Comparison of ENCODE assay signal across 10 cellular contexts in genomic region chr20:10675456-10675848, GRCh38. TPM values are rescaled to one million over a fixed set of nuclear protein-coding genes. Genes with fewer than 3 reads are reported as not detected.
A peak's percentile ranks its signal among the peaks of the same experiment; 100 is the strongest.
DNase-seq lines count a peak whose midpoint lies in the region; ATAC-seq and TF ChIP-seq lines count a peak whose summit lies in the region.
"Had no signal": no experiment of that assay in that cellular context is flagged by ENCODE, and none has a peak within 500 bp of the region (broad histone marks: within the 10 kb centered on the region; RNA-seq: fewer than 3 reads in every experiment).

No MANE protein-coding gene starts in this region.

- H3K27me3 ChIP-seq in BLaER1 treated with 17β-estradiol and CSF1 and Interleukin-3, amounts not matched to agents 10 nM and 100 nM: peaks cover 3 to 49% (median 41%) of the 10 kb centered on the region in 11 experiments; a peak in 19 of 22 replicates
- H3K27me3 ChIP-seq in ectodermal cell (ENCODE audit: control insufficient read depth, insufficient read depth, low read length, poor library complexity, severe bottlenecking) (no peaks in the 10 kb centered on the region), neural progenitor cell (no peaks in the 10 kb centered on the region)

- H3K36me3 Mint-ChIP-seq in neural progenitor cell: peaks cover 15% of the 10 kb centered on the region

- no peak overlapping the region for H2AFZ ChIP-seq in neural progenitor cell (replicated peaks)

- H3K27me3 Mint-ChIP-seq in neural progenitor cell (ENCODE audit: insufficient read depth, low read depth): peaks cover 3% of the 10 kb centered on the region

- TF ChIP-seq POLR2A in NB4 (IDR thresholded peaks at IDR 0.05; ENCODE audit: extremely low read depth, insufficient read length): no peak

- H3K9ac ChIP-seq in BLaER1 treated with 17β-estradiol and CSF1 and Interleukin-3, amounts not matched to agents 10 nM and 100 nM: no peak overlapping the region
- H3K9ac ChIP-seq in neural progenitor cell: no peak overlapping the region

- peaks cover 19% of the 10 kb centered on the region for H3K4me1 Mint-ChIP-seq in neural progenitor cell

- peaks cover 0 to 15% (median 6%) of the 10 kb centered on the region in 11 experiments; a peak in 13 of 22 replicates for H4K20me1 ChIP-seq in BLaER1 treated with 17β-estradiol and CSF1 and Interleukin-3, amounts not matched to agents 10 nM and 100 nM
- H4K20me1 ChIP-seq in neural progenitor cell (ENCODE audit: low read depth): peaks cover 28% of the 10 kb centered on the region

- DNase-seq in NB4 (ENCODE audit: low read depth) (no peak), neural progenitor cell (ENCODE audit: low spot score) (no peak), mucosa of descending colon (no peak), NCI-H187 treated with DMSO at 0.1 percent for 48 hours (lab: John Stamatoyannopoulos, UW) (no peak), dermis blood vessel endothelial cell (no peak)
- no peak for DNase-seq in effector CD4-positive, alpha-beta T cell
- DNase-seq: activated CD4-positive, CD25-positive, alpha-beta regulatory T cell; central memory CD4-positive, alpha-beta T cell had no signal

- TF ChIP-seq CTCF in NB4 (IDR thresholded peaks at IDR 0.05; ENCODE audit: low read depth, low read length) (no peak), neural progenitor cell (IDR thresholded peaks at IDR 0.05) (no peak), mucosa of descending colon (IDR thresholded peaks at IDR 0.05) (no peak)

- peaks cover 34% of the 10 kb centered on the region for H3K79me2 ChIP-seq in neural progenitor cell (ENCODE audit: low read depth)

- H3K36me3 ChIP-seq in BLaER1 treated with 17β-estradiol and CSF1 and Interleukin-3, amounts not matched to agents 10 nM and 100 nM: no peaks in the 10 kb centered on the region
- H3K36me3 ChIP-seq in ectodermal cell (ENCODE audit: control insufficient read depth, insufficient read depth, low read length) (peaks cover 6% of the 10 kb centered on the region), neural progenitor cell (no peaks in the 10 kb centered on the region), mucosa of descending colon (ENCODE audit: low read depth) (no peaks in the 10 kb centered on the region)

- 90 to 94% methylated on average over 4 of the region's 4 CpGs for WGBS in ectodermal cell, 2 experiments

- intact Hi-C loops in mucosa of descending colon (cut with DNase I, micrococcal nuclease): loop anchor here in 1 of 2 donors (10.0 kb wide), 1 partner anchor 189 kb away; no protein-coding TSS in a partner anchor

- H3K9me3 Mint-ChIP-seq in neural progenitor cell: peaks cover 3% of the 10 kb centered on the region

- H3F3A ChIP-seq in neural progenitor cell (ENCODE audit: low read depth): peaks cover 42% of the 10 kb centered on the region

- peak overlapping the region; percentile 93 to 100 (median 98); a peak in 19 of 22 replicates for H3K4me2 ChIP-seq in BLaER1 treated with 17β-estradiol and CSF1 and Interleukin-3, amounts not matched to agents 10 nM and 100 nM
- peak overlapping the region; percentile 93 for H3K4me2 ChIP-seq in neural progenitor cell

- peaks cover 29 to 42% (median 37%) of the 10 kb centered on the region in 10 experiments for H3K4me1 ChIP-seq in BLaER1 treated with 17β-estradiol and CSF1 and Interleukin-3, amounts not matched to agents 10 nM and 100 nM
- peaks cover 6% of the 10 kb centered on the region for H3K4me1 ChIP-seq in ectodermal cell (ENCODE audit: control insufficient read depth, insufficient read depth, low read length)
- peaks cover 9% of the 10 kb centered on the region for H3K4me1 ChIP-seq in neural progenitor cell
- peaks cover 7% of the 10 kb centered on the region for H3K4me1 ChIP-seq in mucosa of descending colon (ENCODE audit: low read depth)

- H3K9me3 ChIP-seq in BLaER1 treated with 17β-estradiol and CSF1 and Interleukin-3, amounts not matched to agents 10 nM and 100 nM (replicated peaks in 1 of 11): no peaks in the 10 kb centered on the region
- no peaks in the 10 kb centered on the region for H3K9me3 ChIP-seq in ectodermal cell (ENCODE audit: control insufficient read depth, low read length)
- H3K9me3 ChIP-seq in neural progenitor cell (ENCODE audit: low read depth): no peaks in the 10 kb centered on the region
- no peaks in the 10 kb centered on the region for H3K9me3 ChIP-seq in mucosa of descending colon

- H3K4me3 ChIP-seq in BLaER1 treated with 17β-estradiol and CSF1 and Interleukin-3, amounts not matched to agents 10 nM and 100 nM: peak overlapping the region in 1 of 10 experiments; percentile 72; a peak in 1 of 20 replicates
- H3K4me3 ChIP-seq in NB4 (ENCODE audit: low read depth, low read length) (peak overlapping the region; percentile 60), ectodermal cell (ENCODE audit: insufficient read depth, low read depth, low read length) (peak overlapping the region; percentile 92), neural progenitor cell (peak overlapping the region; percentile 87), mucosa of descending colon (no peak overlapping the region)

- ATAC-seq in mucosa of descending colon: no peak

- H3K27ac Mint-ChIP-seq in neural progenitor cell: peak overlapping the region; percentile 58

- no peak overlapping the region for H3K27ac ChIP-seq in BLaER1 treated with 17β-estradiol and CSF1 and Interleukin-3, amounts not matched to agents 10 nM and 100 nM
- H3K27ac ChIP-seq in ectodermal cell (ENCODE audit: insufficient read depth, low read depth, low read length, poor library complexity, severe bottlenecking) (no peak overlapping the region), neural progenitor cell (no peak overlapping the region)

- H3K4me3 Mint-ChIP-seq in neural progenitor cell: peak overlapping the region; percentile 85

RNA-seq across cellular contexts. Expression of gene JAG1, which starts 1.7 kb away (rescaled TPM):
- polyA plus RNA-seq in ectodermal cell (2013, experiment 1 of 4): 142 TPM
- 162 TPM for polyA plus RNA-seq in ectodermal cell (2013, experiment 2 of 4)
- polyA plus RNA-seq in ectodermal cell (2013, experiment 3 of 4): 104 TPM
- 117 TPM for polyA plus RNA-seq in ectodermal cell (2013, experiment 4 of 4)
- total RNA-seq in neural progenitor cell (ENCODE audit: low replicate concordance): 121 and 129 TPM in 2 replicates
- total RNA-seq in mucosa of descending colon: 100 to 1,000 TPM in 1 of 3 donors, 10 to 100 TPM in 2; 87.1 to 104 (median 94.4) TPM
- 124 and 203 TPM in 2 replicates for total RNA-seq in dermis blood vessel endothelial cell
